Comparison of ENCODE assay signal across 1 cellular context in the genomic region with DNA sequence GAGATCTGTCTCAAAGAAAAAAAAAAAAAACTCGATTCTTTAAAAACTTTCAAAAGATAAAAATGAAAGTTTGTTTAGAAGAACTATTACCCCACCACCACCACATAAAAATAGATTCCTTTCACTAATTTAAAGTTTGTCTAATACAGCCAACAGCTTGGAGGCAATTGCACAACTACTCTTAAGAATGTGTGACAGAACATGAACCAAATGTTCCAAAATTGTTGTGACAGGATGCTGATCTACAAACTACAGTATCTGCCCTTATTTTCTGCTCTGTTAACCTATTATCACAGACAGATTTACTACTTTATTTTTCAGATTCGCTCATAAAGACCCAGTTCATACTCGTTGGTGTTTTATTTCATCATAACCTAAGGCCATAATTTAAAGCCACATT.
TF ChIP-seq lines count a peak whose summit lies in the region.

No MANE protein-coding gene starts in this region.

TF ChIP-seq in GM12878, 131 proteins besides CTCF, POLR2A, EP300 and RAD21:
- TF ChIP-seq CEBPB (IDR thresholded peaks at IDR 0.05; ENCODE audit: borderline replicate concordance in 1 of 2, low read depth in 2 of 2, low read length in 2 of 2) = no peak
- no peak for TF ChIP-seq KLF5 (IDR thresholded peaks at IDR 0.05; ENCODE audit: partially characterized antibody)
- no peak for TF ChIP-seq SREBF1 (IDR thresholded peaks at IDR 0.05; ENCODE audit: low read length)
- TF ChIP-seq LARP7 (IDR thresholded peaks at IDR 0.05) = no peak
- no peak for TF ChIP-seq EGR1 (IDR thresholded peaks at IDR 0.05; ENCODE audit: borderline replicate concordance in 1 of 2, low read depth in 2 of 2, low read length in 2 of 2)
- no peak for TF ChIP-seq RBBP5 (conservative IDR thresholded peaks at IDR 0.05)
- no peak for TF ChIP-seq ZBED1 (IDR thresholded peaks at IDR 0.05; ENCODE audit: borderline replicate concordance)
- TF ChIP-seq ZSCAN29 (IDR thresholded peaks at IDR 0.05) = no peak
- no peak for TF ChIP-seq POU2F2 (IDR thresholded peaks at IDR 0.05; ENCODE audit: borderline replicate concordance, low read depth, low read length)
- TF ChIP-seq, protein P1, sequence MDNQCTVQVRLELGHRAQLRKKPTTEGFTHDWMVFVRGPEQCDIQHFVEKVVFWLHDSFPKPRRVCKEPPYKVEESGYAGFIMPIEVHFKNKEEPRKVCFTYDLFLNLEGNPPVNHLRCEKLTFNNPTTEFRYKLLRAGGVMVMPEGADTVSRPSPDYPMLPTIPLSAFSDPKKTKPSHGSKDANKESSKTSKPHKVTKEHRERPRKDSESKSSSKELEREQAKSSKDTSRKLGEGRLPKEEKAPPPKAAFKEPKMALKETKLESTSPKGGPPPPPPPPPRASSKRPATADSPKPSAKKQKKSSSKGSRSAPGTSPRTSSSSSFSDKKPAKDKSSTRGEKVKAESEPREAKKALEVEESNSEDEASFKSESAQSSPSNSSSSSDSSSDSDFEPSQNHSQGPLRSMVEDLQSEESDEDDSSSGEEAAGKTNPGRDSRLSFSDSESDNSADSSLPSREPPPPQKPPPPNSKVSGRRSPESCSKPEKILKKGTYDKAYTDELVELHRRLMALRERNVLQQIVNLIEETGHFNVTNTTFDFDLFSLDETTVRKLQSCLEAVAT (IDR thresholded peaks at IDR 0.05) = no peak
- TF ChIP-seq SMC3 (IDR thresholded peaks at IDR 0.05; ENCODE audit: borderline replicate concordance, low read length) = no peak
- no peak for TF ChIP-seq CREB1 (IDR thresholded peaks at IDR 0.05; ENCODE audit: low read depth)
